In the genomic region with DNA sequence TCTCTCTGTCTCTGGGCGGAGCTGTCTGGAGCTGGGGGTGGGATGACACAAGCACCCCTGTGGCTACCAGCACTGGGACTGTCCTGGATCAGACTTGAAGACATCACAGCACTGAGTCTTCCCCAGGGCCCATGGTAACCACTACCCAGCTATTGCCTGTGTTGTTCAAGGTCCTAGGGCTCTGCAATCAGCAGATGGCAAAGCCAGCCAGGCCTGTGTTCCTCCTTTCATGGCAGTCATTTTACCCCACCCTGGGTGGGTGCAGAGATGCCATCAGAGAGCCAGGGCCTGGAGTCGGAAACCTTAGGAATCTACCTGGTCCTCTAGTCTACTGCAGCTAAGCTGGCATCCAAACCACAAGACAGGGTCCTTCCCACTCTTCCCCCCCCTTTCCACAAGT, we compare ENCODE assay signal across 23 cellular contexts.
"Had no signal": no experiment of that assay in that cellular context is flagged by ENCODE, and none has a peak within 500 bp of the region (broad histone marks: within the 10 kb centered on the region; RNA-seq: fewer than 3 reads in every experiment).

No MANE protein-coding gene starts in this region.

- H3K27ac Mint-ChIP-seq: activated B cell treated with CpG ODN at 0.5 μM for 24 hours; activated CD4-positive, alpha-beta memory T cell treated with anti-CD3 and anti-CD28 coated beads for 36 hours had no signal

- H3K27ac ChIP-seq: adrenal gland had no signal

- ATAC-seq: activated T-cell treated with anti-CD3 and anti-CD28 coated beads, Interleukin-2, amount 50 U/mL, for 72 hours had no signal

- H3K27me3 ChIP-seq: adrenal gland, MG63 had no signal

- H3K4me3 ChIP-seq: adrenal gland, MG63 had no signal

- H3K4me3 Mint-ChIP-seq: activated B cell treated with CpG ODN at 0.5 μM for 24 hours; activated CD4-positive, alpha-beta memory T cell treated with anti-CD3 and anti-CD28 coated beads for 36 hours; activated CD4-positive, alpha-beta T cell treated with anti-CD3 and anti-CD28 coated beads, Interleukin-2, amount 10 ng/mL, durations not matched to agents 7 days and 5 days; activated naive CD8-positive, alpha-beta T cell treated with anti-CD3 and anti-CD28 coated beads, Interleukin-2, amount 10 ng/mL, durations not matched to agents 7 days and 5 days; activated T-cell treated with anti-CD3 and anti-CD28 coated beads, Interleukin-2, amount 50 U/mL, for 72 hours; T-helper 1 cell treated with Interleukin-12 subunit alpha and Interleukin-12 subunit beta and Interleukin-4 antibody, amounts not matched to agents 30 μg/mL and 1 μg/mL, for 36 hours had no signal

- H3K27me3 Mint-ChIP-seq: activated B cell treated with CpG ODN at 0.5 μM for 24 hours; activated CD4-positive, alpha-beta memory T cell treated with anti-CD3 and anti-CD28 coated beads for 36 hours; activated CD4-positive, alpha-beta T cell treated with anti-CD3 and anti-CD28 coated beads, Interleukin-2, amount 10 ng/mL, durations not matched to agents 7 days and 5 days; activated naive CD8-positive, alpha-beta T cell treated with anti-CD3 and anti-CD28 coated beads, Interleukin-2, amount 10 ng/mL, durations not matched to agents 7 days and 5 days had no signal

- FAIRE-seq: RCC 7860, TTC549 had no signal

- H3K4me1 ChIP-seq: adrenal gland had no signal

- H3K9me3 ChIP-seq: adrenal gland, MG63 had no signal

- H3K9me3 Mint-ChIP-seq: activated B cell treated with CpG ODN at 0.5 μM for 24 hours; activated CD4-positive, alpha-beta memory T cell treated with anti-CD3 and anti-CD28 coated beads for 36 hours; activated CD4-positive, alpha-beta T cell treated with anti-CD3 and anti-CD28 coated beads, Interleukin-2, amount 10 ng/mL, durations not matched to agents 7 days and 5 days; activated naive CD8-positive, alpha-beta T cell treated with anti-CD3 and anti-CD28 coated beads, Interleukin-2, amount 10 ng/mL, durations not matched to agents 7 days and 5 days; activated T-cell treated with anti-CD3 and anti-CD28 coated beads, Interleukin-2, amount 50 U/mL, for 72 hours; T-helper 1 cell treated with Interleukin-12 subunit alpha and Interleukin-12 subunit beta and Interleukin-4 antibody, amounts not matched to agents 30 μg/mL and 1 μg/mL, for 36 hours had no signal

- DNase-seq: activated B cell treated with CpG ODN at 0.5 μM for 24 hours; activated CD4-positive, alpha-beta memory T cell treated with anti-CD3 and anti-CD28 coated beads for 36 hours; activated CD4-positive, alpha-beta T cell treated with anti-CD3 and anti-CD28 coated beads, Interleukin-2, amount 10 ng/mL, durations not matched to agents 7 days and 5 days; activated naive CD4-positive, alpha-beta T cell treated with anti-CD3 and anti-CD28 coated beads, Interleukin-2, amount 50 U/mL, for 16 hours; activated naive CD8-positive, alpha-beta T cell treated with anti-CD3 and anti-CD28 coated beads, Interleukin-2, amount 10 ng/mL, durations not matched to agents 7 days and 5 days; activated T-cell treated with anti-CD3 and anti-CD28 coated beads for 4 hours; activated T-cell treated with anti-CD3 and anti-CD28 coated beads, Interleukin-2, amount 50 U/mL, for 72 hours; adrenal gland; MG63; MV-4-11; NCI-H1092 treated with DMSO at 0.1 percent for 48 hours; NCI-H1417 treated with DMSO at 0.1 percent for 48 hours; NCI-H1694 treated with DMSO at 0.1 percent for 48 hours; NCI-H2029 treated with DMSO at 0.1 percent for 48 hours; NCI-H345; NCI-H510A treated with DMSO at 0.1 percent for 48 hours; NCI-H69; NK-92 treated with Interleukin-12 subunit alpha and Interleukin-12 subunit beta, amount 100 ng/mL, for 24 hours; SHP77 treated with DMSO at 0.1 percent for 48 hours; T-helper 9 cell had no signal
